1 cellular context compared by ENCODE assay signal in genomic region chr17:78173025-78173715, GRCh38.
A peak's percentile ranks its signal among the peaks of the same experiment; 100 is the strongest.
TF ChIP-seq lines count a peak whose summit lies in the region.

No MANE protein-coding gene starts in this region.

TF ChIP-seq in HEK293, 187 proteins besides CTCF, POLR2A, EP300 and RAD21 (continued from another document):
- TF ChIP-seq ZBTB10 (tag by site-specific recombination; IDR thresholded peaks at IDR 0.05) (0 out of 2 replicates have a peak, but pooled peaks have one; percentile 27), ZNF830 (tag by site-specific recombination; IDR thresholded peaks at IDR 0.05; ENCODE audit: low read depth) (no peak), GLIS1 (tag by site-specific recombination; IDR thresholded peaks at IDR 0.05) (peak; percentile 22; the same call in 1 of the 2 replicates)
